2 cellular contexts compared by ENCODE assay signal in genomic region chr3:117144832-117145231, GRCh38.
TF ChIP-seq lines count a peak whose summit lies in the region.

No MANE protein-coding gene starts in this region.

TF ChIP-seq in SK-N-SH treated with all-trans-retinoic acid at 6 μM for 48 hours, 23 proteins besides CTCF, POLR2A, EP300 and RAD21 (continued from another document):
- TF ChIP-seq CREB5 (CRISPR knock-in tag; IDR thresholded peaks at IDR 0.05; ENCODE audit: low read depth), result no peak
- TF ChIP-seq TCF4 (CRISPR knock-in tag; IDR thresholded peaks at IDR 0.05; ENCODE audit: borderline replicate concordance), result no peak

TF ChIP-seq in SK-N-SH, 30 proteins besides CTCF, POLR2A, EP300 and RAD21 (continued from another document):
- no peak for TF ChIP-seq USF1 (IDR thresholded peaks at IDR 0.05; ENCODE audit: borderline replicate concordance, low read depth)
- no peak for TF ChIP-seq NFIC (IDR thresholded peaks at IDR 0.05; ENCODE audit: borderline replicate concordance)
- no peak for TF ChIP-seq SIN3A (IDR thresholded peaks at IDR 0.05; ENCODE audit: borderline replicate concordance, low read depth, low read length)
- no peak for TF ChIP-seq TCF12 (IDR thresholded peaks at IDR 0.05)
- TF ChIP-seq POLR2AphosphoS5 (IDR thresholded peaks at IDR 0.05; ENCODE audit: low read depth, low read length), result no peak
- TF ChIP-seq GATA2 (CRISPR knock-in tag; IDR thresholded peaks at IDR 0.05), result no peak
- no peak for TF ChIP-seq RXRA (IDR thresholded peaks at IDR 0.05; ENCODE audit: borderline replicate concordance, low read depth)
- TF ChIP-seq CHD2 (IDR thresholded peaks at IDR 0.05; ENCODE audit: low read length, partially characterized antibody), result no peak
- no peak for TF ChIP-seq MEF2A (IDR thresholded peaks at IDR 0.05; ENCODE audit: borderline replicate concordance, low read depth)
- no peak for TF ChIP-seq NRF1 (IDR thresholded peaks at IDR 0.05; ENCODE audit: low read depth, low read length)
